15 cellular contexts compared by ENCODE assay signal in the genomic region with DNA sequence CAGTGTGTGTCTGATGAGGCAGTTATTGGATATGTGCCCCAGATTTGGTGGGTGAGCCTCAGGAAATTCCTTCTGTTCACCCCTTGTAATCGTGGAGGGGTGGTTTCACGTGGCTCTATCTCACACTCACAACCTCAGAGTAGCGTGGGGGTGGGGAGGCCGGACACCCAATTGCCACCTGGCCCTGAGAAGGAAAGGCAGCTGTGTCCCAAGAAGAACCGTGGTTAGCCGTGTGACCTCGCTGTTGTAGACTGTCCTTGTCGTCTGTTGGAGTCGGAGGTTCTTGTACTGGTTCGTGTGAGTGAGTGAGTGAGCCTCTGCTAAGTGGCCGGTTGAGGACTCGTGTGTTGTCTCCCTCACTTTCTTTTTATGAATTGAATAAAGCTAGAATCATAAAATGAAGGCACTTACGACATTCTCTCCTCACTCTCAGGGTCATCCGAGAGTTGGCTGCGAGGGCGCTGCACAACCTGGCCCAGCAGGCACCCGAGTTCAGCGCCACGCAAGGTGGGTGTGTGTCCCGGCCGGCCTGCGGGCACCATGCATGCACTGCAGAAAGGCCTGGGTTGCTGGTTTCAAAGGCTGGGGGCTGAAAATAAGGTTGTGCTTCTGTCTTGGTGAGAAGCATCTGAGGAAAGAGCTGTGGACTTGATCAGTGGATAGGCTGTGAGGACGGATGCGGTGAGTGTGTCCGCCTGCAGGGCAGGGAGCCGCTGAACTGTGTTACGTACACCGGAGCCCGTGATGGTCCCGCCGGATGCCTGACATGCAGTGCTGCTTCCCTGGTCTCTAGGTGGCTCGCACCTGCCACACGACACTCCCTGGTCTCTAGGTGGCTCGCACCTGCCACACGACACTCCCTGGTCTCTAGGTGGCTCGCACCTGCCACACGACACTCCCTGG.
"Had no signal": no experiment of that assay in that cellular context is flagged by ENCODE, and none has a peak within 500 bp of the region (broad histone marks: within the 10 kb centered on the region; RNA-seq: fewer than 3 reads in every experiment).

No MANE protein-coding gene starts in this region.

- ATAC-seq: effector memory CD8-positive, alpha-beta T cell; gastroesophageal sphincter; left colon; naive thymus-derived CD8-positive, alpha-beta T cell had no signal

- H3K4me3 ChIP-seq: esophagus squamous epithelium, gastroesophageal sphincter, hepatocyte, ovary, right atrium auricular region, smooth muscle cell had no signal

- H3K4me3 Mint-ChIP-seq: dendritic cell treated with granulocyte-macrophage colony-stimulating factor and Interleukin-4, amounts not matched to agents 40 ng/mL and 50 ng/mL, for 4 days; effector memory CD8-positive, alpha-beta T cell; naive thymus-derived CD8-positive, alpha-beta T cell had no signal

- H3K36me3 ChIP-seq: ovary had no signal

- DNase-seq: effector memory CD8-positive, alpha-beta T cell; esophagus squamous epithelium; foreskin fibroblast; left colon; nucleus accumbens; ovary; stimulated activated CD4-positive, alpha-beta T cell treated with anti-CD3 and anti-CD28 coated beads, Interleukin-2, amount 100 ng/mL, for 48 hours; stimulated activated naive CD4-positive, alpha-beta T cell treated with Interleukin-2 at 50 U/mL for 16 hours; trophoblast cell had no signal

- H3K27me3 ChIP-seq: esophagus squamous epithelium, gastroesophageal sphincter, hepatocyte, ovary, right atrium auricular region had no signal

- H3K27ac Mint-ChIP-seq: dendritic cell treated with granulocyte-macrophage colony-stimulating factor and Interleukin-4, amounts not matched to agents 40 ng/mL and 50 ng/mL, for 4 days had no signal

- H3K9me3 Mint-ChIP-seq: dendritic cell treated with granulocyte-macrophage colony-stimulating factor and Interleukin-4, amounts not matched to agents 40 ng/mL and 50 ng/mL, for 4 days; effector memory CD8-positive, alpha-beta T cell; naive thymus-derived CD8-positive, alpha-beta T cell had no signal

- H3K4me1 ChIP-seq: right atrium auricular region had no signal

- H3K9me3 ChIP-seq: esophagus squamous epithelium, gastroesophageal sphincter, ovary, right atrium auricular region had no signal

- H3K27ac ChIP-seq: esophagus squamous epithelium, gastroesophageal sphincter, hepatocyte, ovary, right atrium auricular region had no signal

- H3K27me3 Mint-ChIP-seq: dendritic cell treated with granulocyte-macrophage colony-stimulating factor and Interleukin-4, amounts not matched to agents 40 ng/mL and 50 ng/mL, for 4 days; effector memory CD8-positive, alpha-beta T cell; naive thymus-derived CD8-positive, alpha-beta T cell had no signal
